In genomic region chr3:73786346-73786807, GRCh38 we compare ENCODE assay signal across 1 cellular context.
TF ChIP-seq lines count a peak whose summit lies in the region.

No MANE protein-coding gene starts in this region.

TF ChIP-seq in SK-N-SH, 30 proteins besides CTCF, POLR2A, EP300 and RAD21 (continued from another document):
- TF ChIP-seq TEAD4 (IDR thresholded peaks at IDR 0.05; ENCODE audit: borderline replicate concordance, insufficient read depth) = peak; percentile 89
- no peak for TF ChIP-seq GATA2 (CRISPR knock-in tag; IDR thresholded peaks at IDR 0.05)
- TF ChIP-seq RCOR1 (IDR thresholded peaks at IDR 0.05; ENCODE audit: low read length) = no peak
- TF ChIP-seq JUND (IDR thresholded peaks at IDR 0.05) = peak; percentile 96
- TF ChIP-seq YY1 (IDR thresholded peaks at IDR 0.05; ENCODE audit: low read depth) = no peak
- TF ChIP-seq CHD2 (IDR thresholded peaks at IDR 0.05; ENCODE audit: low read length, partially characterized antibody) = no peak
- TF ChIP-seq NFIC (IDR thresholded peaks at IDR 0.05; ENCODE audit: borderline replicate concordance) = peak; percentile 97
- no peak for TF ChIP-seq USF2 (IDR thresholded peaks at IDR 0.05; ENCODE audit: borderline replicate concordance, low read depth, low read length)
